Comparison of ENCODE assay signal across 8 cellular contexts in genomic region chr16:67028555-67029248, GRCh38. TPM values are rescaled to one million over a fixed set of nuclear protein-coding genes. Genes with fewer than 3 reads are reported as not detected.
A peak's percentile ranks its signal among the peaks of the same experiment; 100 is the strongest.
DNase-seq lines count a peak whose midpoint lies in the region; ATAC-seq lines count a peak whose summit lies in the region.

Gene CBFB (plus strand): TSS chr16:67029149. CDS start chr16:67029408, 259 bp downstream.

- ATAC-seq in GM19043 (IDR thresholded peaks at IDR 0.05; ENCODE audit: low read depth, unreplicated experiment): peak; percentile 70
- ATAC-seq in HG03378 (IDR thresholded peaks at IDR 0.05; ENCODE audit: unreplicated experiment): peak; percentile 59
- ATAC-seq in left colon: peak; percentile 93

- DNase-seq in Ammon's horn (ENCODE audit: low spot score): peak; percentile 93
- DNase-seq in NCI-H526 (lab: John Stamatoyannopoulos, UW): peak; percentile 65 to 88
- peak; percentile 94 for DNase-seq in activated CD4-positive, alpha-beta T cell treated with anti-CD3 and anti-CD28 coated beads for 48 hours
- peak; percentile 91 to 92 for DNase-seq in left colon
- peak; percentile 89 to 94 for DNase-seq in stimulated activated CD4-positive, alpha-beta T cell treated with anti-CD3 and anti-CD28 coated beads, Interleukin-1b, Interleukin-23, amount 100 ng/mL, for 4 hours (ENCODE audit: low read depth in 2 of 2)

- intact Hi-C loops in left colon (cut with DNase I, micrococcal nuclease): no loop called here

- H3K27ac ChIP-seq in cingulate gyrus (ENCODE audit: low read depth, low read length): peak within 1 kb of the TSS; percentile 99

RNA-seq across cellular contexts. Expression of gene CBFB, which starts in this region (rescaled TPM):
- total RNA-seq in left colon: 10 to 100 TPM; 25.8 to 27.0 TPM

Comparison
In these comparisons a context has a peak if more than half of its experiments do, and no peak if none do; other contexts are left out.
1. Peak in every context shown above with its lines: DNase-seq, ATAC-seq and H3K27ac ChIP-seq.